ENCODE assay signal across 8 cellular contexts in genomic region chr7:157009170-157009777, GRCh38. TPM values are rescaled to one million over a fixed set of nuclear protein-coding genes. Genes with fewer than 3 reads are reported as not detected.
DNase-seq lines count a peak whose midpoint lies in the region; ATAC-seq and TF ChIP-seq lines count a peak whose summit lies in the region.

No MANE protein-coding gene starts in this region.

- H3K36me3 Mint-ChIP-seq in activated CD4-positive, alpha-beta memory T cell treated with anti-CD3 and anti-CD28 coated beads, Interleukin-2, amount 10 ng/mL, durations not matched to agents 7 days and 5 days (ENCODE audit: low read depth), result peaks cover 4% of the 10 kb centered on the region
- no peaks in the 10 kb centered on the region for H3K36me3 Mint-ChIP-seq in HFFc6 (ENCODE audit: low read depth)

- H3K4me3 Mint-ChIP-seq in activated CD4-positive, alpha-beta memory T cell treated with anti-CD3 and anti-CD28 coated beads, Interleukin-2, amount 10 ng/mL, durations not matched to agents 7 days and 5 days, result peak overlapping the region; percentile 59
- no peak overlapping the region for H3K4me3 Mint-ChIP-seq in HFFc6

- no peak overlapping the region for H3K4me2 ChIP-seq in osteoblast (ENCODE audit: insufficient read depth, low read length)

- TF ChIP-seq CTCF in osteoblast (IDR thresholded peaks at IDR 0.05; ENCODE audit: extremely low read depth, low read depth, low read length) (no peak), HFFc6 (IDR thresholded peaks at IDR 0.05) (no peak)

- H3K27ac ChIP-seq in osteoblast (ENCODE audit: low read depth, low read length), result no peak overlapping the region

- H3K79me2 ChIP-seq in osteoblast (ENCODE audit: insufficient read depth, low read length), result no peaks in the 10 kb centered on the region

- H3K4me1 Mint-ChIP-seq in activated CD4-positive, alpha-beta memory T cell treated with anti-CD3 and anti-CD28 coated beads, Interleukin-2, amount 10 ng/mL, durations not matched to agents 7 days and 5 days, result peaks cover 23% of the 10 kb centered on the region
- no peaks in the 10 kb centered on the region for H3K4me1 Mint-ChIP-seq in HFFc6 (ENCODE audit: low read depth)

- H3K27me3 ChIP-seq in osteoblast (ENCODE audit: insufficient read depth, low read length), result peaks cover 94% of the 10 kb centered on the region

- no peaks in the 10 kb centered on the region for H3K9me3 ChIP-seq in osteoblast (ENCODE audit: low read depth, low read length)

- ATAC-seq in HG02970 (IDR thresholded peaks at IDR 0.05; ENCODE audit: low FRiP score, unreplicated experiment), result peak; percentile 30

- no peaks in the 10 kb centered on the region for H3K9me3 Mint-ChIP-seq in activated CD4-positive, alpha-beta memory T cell treated with anti-CD3 and anti-CD28 coated beads, Interleukin-2, amount 10 ng/mL, durations not matched to agents 7 days and 5 days
- H3K9me3 Mint-ChIP-seq in HFFc6, result no peaks in the 10 kb centered on the region

- CTCF ChIA-PET in activated CD4-positive, alpha-beta memory T cell treated with anti-CD3 and anti-CD28 coated beads, Interleukin-2, amount 10 ng/mL, durations not matched to agents 7 days and 5 days (lab: Charles Lee), result no interaction called here

- peak; percentile 28 for DNase-seq in DMS79 treated with DMSO at 0.1 percent for 48 hours (lab: John Stamatoyannopoulos, UW)
- no peak for DNase-seq in DMS79 (lab: John Stamatoyannopoulos, UW)
- no peak for DNase-seq in activated CD4-positive, alpha-beta memory T cell treated with anti-CD3 and anti-CD28 coated beads, Interleukin-2, amount 10 ng/mL, durations not matched to agents 7 days and 5 days
- peak; percentile 90 for DNase-seq in osteoblast (ENCODE audit: insufficient read length, low spot score, missing footprints)
- no peak for DNase-seq in activated CD4-positive, alpha-beta T cell treated with anti-CD3 and anti-CD28 coated beads, Interleukin-2, amount 50 U/mL, for 4 hours
- DNase-seq in HFFc6, result no peak
- no peak for DNase-seq in iPS-NIHi11 (ENCODE audit: low spot score)

- peaks cover 79% of the 10 kb centered on the region for H3K27me3 Mint-ChIP-seq in activated CD4-positive, alpha-beta memory T cell treated with anti-CD3 and anti-CD28 coated beads, Interleukin-2, amount 10 ng/mL, durations not matched to agents 7 days and 5 days
- peaks cover 56% of the 10 kb centered on the region for H3K27me3 Mint-ChIP-seq in HFFc6 (ENCODE audit: insufficient read depth)

- POLR2A ChIA-PET in activated CD4-positive, alpha-beta memory T cell treated with anti-CD3 and anti-CD28 coated beads, Interleukin-2, amount 10 ng/mL, durations not matched to agents 7 days and 5 days (lab: Charles Lee), result no interaction called here

- no peak overlapping the region for H3K4me3 ChIP-seq in osteoblast (ENCODE audit: insufficient read depth, low read length)

- H3K4me1 ChIP-seq in osteoblast (ENCODE audit: insufficient read depth, low read length), result no peaks in the 10 kb centered on the region

- H3K36me3 ChIP-seq in osteoblast (ENCODE audit: insufficient read depth, low read length), result no peaks in the 10 kb centered on the region

- no peaks in the 10 kb centered on the region for H4K20me1 ChIP-seq in osteoblast (ENCODE audit: insufficient read depth, low read length)

- H3K27ac Mint-ChIP-seq in activated CD4-positive, alpha-beta memory T cell treated with anti-CD3 and anti-CD28 coated beads, Interleukin-2, amount 10 ng/mL, durations not matched to agents 7 days and 5 days, result no peak overlapping the region
- H3K27ac Mint-ChIP-seq in HFFc6, result no peak overlapping the region

- no peak overlapping the region for H2AFZ ChIP-seq in osteoblast (ENCODE audit: low read length)

RNA-seq across cellular contexts. Expression of gene MNX1, which starts 1.2 kb away (rescaled TPM):
- total RNA-seq in activated CD4-positive, alpha-beta memory T cell treated with anti-CD3 and anti-CD28 coated beads, Interleukin-2, amount 10 ng/mL, durations not matched to agents 7 days and 5 days, result under 1 TPM in 1 of 2 experiments, not detected in 1; 0.10 TPM
- not detected in 2 replicates for total RNA-seq in osteoblast
- total RNA-seq in HFFc6 (2021; fragmentation: NEBNext Ultra II Directional; extraction: Animal tissue kit (Norgen Biotek cat#: 25700)), result not detected

RNA-seq across cellular contexts. Expression of gene NOM1, which starts 59.8 kb away (rescaled TPM):
- total RNA-seq in activated CD4-positive, alpha-beta memory T cell treated with anti-CD3 and anti-CD28 coated beads, Interleukin-2, amount 10 ng/mL, durations not matched to agents 7 days and 5 days, result 10 to 100 TPM; 22.1 to 22.8 TPM
- total RNA-seq in osteoblast, result 11.6 and 17.1 TPM in 2 replicates
- total RNA-seq in HFFc6 (2021; fragmentation: NEBNext Ultra II Directional; extraction: Animal tissue kit (Norgen Biotek cat#: 25700)), result 10 to 100 TPM; 13.1 to 21.1 (median 14.9) TPM

Comparison
In these comparisons a context has a peak if more than half of its experiments do, and no peak if none do; other contexts are left out.
1. DNase-seq: peak in DMS79 treated with DMSO at 0.1 percent for 48 hours (single experiment) and osteoblast (single experiment); none in DMS79 (single experiment), activated CD4-positive, alpha-beta memory T cell treated with anti-CD3 and anti-CD28 coated beads, Interleukin-2, amount 10 ng/mL, durations not matched to agents 7 days and 5 days (single experiment), activated CD4-positive, alpha-beta T cell treated with anti-CD3 and anti-CD28 coated beads, Interleukin-2, amount 50 U/mL, for 4 hours (0 of 2), HFFc6 (single experiment) and iPS-NIHi11 (single experiment).